10 cellular contexts compared by ENCODE assay signal in genomic region chr2:200586644-200586975, GRCh38. TPM values are rescaled to one million over a fixed set of nuclear protein-coding genes. Genes with fewer than 3 reads are reported as not detected.
A peak's percentile ranks its signal among the peaks of the same experiment; 100 is the strongest.
DNase-seq lines count a peak whose midpoint lies in the region; ATAC-seq and TF ChIP-seq lines count a peak whose summit lies in the region.
"Had no signal": no experiment of that assay in that cellular context is flagged by ENCODE, and none has a peak within 500 bp of the region (broad histone marks: within the 10 kb centered on the region; RNA-seq: fewer than 3 reads in every experiment).

No MANE protein-coding gene starts in this region.

- no peak for DNase-seq in CD4-positive, alpha-beta T cell
- DNase-seq in glutamatergic neuron: no peak
- no peak for DNase-seq in NCI-H187 (lab: John Stamatoyannopoulos, UW)
- DNase-seq in NOMO-1 treated with dmso at 0.1 percent for 144 hours (lab: John Stamatoyannopoulos, UW; ENCODE audit: unreplicated experiment): no peak
- DNase-seq: NCI-H1436 treated with DMSO at 0.1 percent for 48 hours had no signal

- intact Hi-C loops in CD4-positive, alpha-beta T cell (cut with DNase I, micrococcal nuclease): no loop called here

- H3K27me3 ChIP-seq in CD4-positive, alpha-beta T cell (ENCODE audit: control insufficient read depth, insufficient read depth, low read length): no peaks in the 10 kb centered on the region
- no peaks in the 10 kb centered on the region for H3K27me3 ChIP-seq in parathyroid adenoma (ENCODE audit: control insufficient read depth, insufficient read depth, low read length)

- no peak for TF ChIP-seq CTCF in CD4-positive, alpha-beta T cell (IDR thresholded peaks at IDR 0.05)
- TF ChIP-seq CTCF in glutamatergic neuron (IDR thresholded peaks at IDR 0.05; ENCODE audit: partially characterized antibody, unreplicated experiment): no peak
- no peak for TF ChIP-seq CTCF in parathyroid adenoma (IDR thresholded peaks at IDR 0.05)

- no peak overlapping the region for H3K27ac Mint-ChIP-seq in CD4-positive, alpha-beta T cell
- no peak overlapping the region for H3K27ac Mint-ChIP-seq in activated T-helper 17 cell treated with anti-CD3 and anti-CD28 coated beads, Interleukin-2, amount 50 U/mL, for 72 hours
- H3K27ac Mint-ChIP-seq in glutamatergic neuron (ENCODE audit: unreplicated experiment): no peak overlapping the region

- no peak overlapping the region for H3K4me2 ChIP-seq in parathyroid adenoma (ENCODE audit: low read length)

- no peak for ATAC-seq in CD4-positive, alpha-beta T cell (ENCODE audit: poor library complexity)
- ATAC-seq in activated T-helper 17 cell treated with anti-CD3 and anti-CD28 coated beads, Interleukin-2, amount 50 U/mL, for 72 hours (replicated peaks): no peak
- no peak for ATAC-seq in HG03460 (IDR thresholded peaks at IDR 0.05; ENCODE audit: unreplicated experiment)
- no peak for ATAC-seq in activated CD4-positive, CD25-positive, alpha-beta regulatory T cell treated with anti-CD3 and anti-CD28 coated beads, Interleukin-2, amount 50 U/mL, for 24 hours

- peak overlapping the region; percentile 76 for H3K4me3 Mint-ChIP-seq in CD4-positive, alpha-beta T cell
- peak overlapping the region; percentile 72 for H3K4me3 Mint-ChIP-seq in activated T-helper 17 cell treated with anti-CD3 and anti-CD28 coated beads, Interleukin-2, amount 50 U/mL, for 72 hours
- peak overlapping the region; percentile 95 for H3K4me3 Mint-ChIP-seq in glutamatergic neuron (ENCODE audit: unreplicated experiment)

- no peak overlapping the region for H3K9ac ChIP-seq in parathyroid adenoma

- POLR2A ChIA-PET in CD4-positive, alpha-beta T cell (lab: Charles Lee): no interaction called here

- peaks cover 5% of the 10 kb centered on the region for H3K27me3 Mint-ChIP-seq in CD4-positive, alpha-beta T cell
- H3K27me3 Mint-ChIP-seq in activated T-helper 17 cell treated with anti-CD3 and anti-CD28 coated beads, Interleukin-2, amount 50 U/mL, for 72 hours: peaks cover 9% of the 10 kb centered on the region
- H3K27me3 Mint-ChIP-seq in glutamatergic neuron (ENCODE audit: unreplicated experiment): peaks cover 6% of the 10 kb centered on the region

- H3K9me3 ChIP-seq in CD4-positive, alpha-beta T cell (ENCODE audit: control insufficient read depth, low read length): no peaks in the 10 kb centered on the region
- H3K9me3 ChIP-seq in parathyroid adenoma (ENCODE audit: control insufficient read depth, low read length): no peaks in the 10 kb centered on the region

- no peaks in the 10 kb centered on the region for H3K36me3 Mint-ChIP-seq in CD4-positive, alpha-beta T cell (ENCODE audit: low read depth)
- H3K36me3 Mint-ChIP-seq in activated T-helper 17 cell treated with anti-CD3 and anti-CD28 coated beads, Interleukin-2, amount 50 U/mL, for 72 hours (ENCODE audit: low read depth): no peaks in the 10 kb centered on the region
- no peaks in the 10 kb centered on the region for H3K36me3 Mint-ChIP-seq in glutamatergic neuron (ENCODE audit: unreplicated experiment)

- H3K4me1 ChIP-seq in parathyroid adenoma: no peaks in the 10 kb centered on the region

- no peaks in the 10 kb centered on the region for H3K36me3 ChIP-seq in parathyroid adenoma (ENCODE audit: control insufficient read depth, insufficient read depth, low read length)

- H2AFZ ChIP-seq in parathyroid adenoma: peak overlapping the region; percentile 91

- H3K4me3 ChIP-seq in parathyroid adenoma (ENCODE audit: low read depth, low read length): no peak overlapping the region
- H3K4me3 ChIP-seq: SK-N-MC had no signal

- no peak overlapping the region for H3K27ac ChIP-seq in CD4-positive, alpha-beta T cell (ENCODE audit: low read depth, low read length)
- no peak overlapping the region for H3K27ac ChIP-seq in parathyroid adenoma
- H3K27ac ChIP-seq: SK-N-MC had no signal

- no peaks in the 10 kb centered on the region for H3K79me2 ChIP-seq in parathyroid adenoma

- no peaks in the 10 kb centered on the region for H3K9me3 Mint-ChIP-seq in CD4-positive, alpha-beta T cell
- H3K9me3 Mint-ChIP-seq in activated T-helper 17 cell treated with anti-CD3 and anti-CD28 coated beads, Interleukin-2, amount 50 U/mL, for 72 hours: no peaks in the 10 kb centered on the region
- H3K9me3 Mint-ChIP-seq in glutamatergic neuron (ENCODE audit: unreplicated experiment): peaks cover 6% of the 10 kb centered on the region

- peaks cover 9% of the 10 kb centered on the region for H3K4me1 Mint-ChIP-seq in CD4-positive, alpha-beta T cell (ENCODE audit: low read depth)
- no peaks in the 10 kb centered on the region for H3K4me1 Mint-ChIP-seq in activated T-helper 17 cell treated with anti-CD3 and anti-CD28 coated beads, Interleukin-2, amount 50 U/mL, for 72 hours
- peaks cover 3% of the 10 kb centered on the region for H3K4me1 Mint-ChIP-seq in glutamatergic neuron (ENCODE audit: low read depth, unreplicated experiment)

- CTCF ChIA-PET in CD4-positive, alpha-beta T cell (lab: Charles Lee): no interaction called here

RNA-seq across cellular contexts. Expression of gene AOX1, which starts 0.8 kb away (rescaled TPM):
- total RNA-seq in CD4-positive, alpha-beta T cell: not detected
- total RNA-seq in activated T-helper 17 cell treated with anti-CD3 and anti-CD28 coated beads, Interleukin-2, amount 50 U/mL, for 72 hours: under 1 TPM; 0.04 to 0.95 TPM
- 0.32 TPM for total RNA-seq in glutamatergic neuron (ENCODE audit: unreplicated experiment)
